ENCODE assay signal across 8 cellular contexts in the genomic region with DNA sequence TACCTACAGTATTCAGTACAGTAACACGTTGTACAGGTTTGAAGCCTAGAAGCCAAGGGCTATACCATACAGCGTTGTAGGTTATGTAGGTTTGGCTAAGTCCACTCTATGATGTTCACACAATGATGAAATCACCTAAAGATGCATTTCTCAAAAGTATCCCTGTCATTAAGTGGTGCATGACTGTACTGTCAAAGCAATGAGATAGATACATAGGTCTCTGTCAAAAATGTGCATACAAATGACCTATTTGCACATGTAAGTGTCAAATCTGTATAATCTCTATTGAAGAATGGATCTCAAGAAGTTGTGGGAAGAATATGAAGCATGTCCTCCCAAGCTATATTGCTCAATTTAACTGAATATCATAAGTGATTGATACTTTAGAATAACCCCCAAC. TPM values are rescaled to one million over a fixed set of nuclear protein-coding genes. Genes with fewer than 3 reads are reported as not detected.
"Had no signal": no experiment of that assay in that cellular context is flagged by ENCODE, and none has a peak within 500 bp of the region (broad histone marks: within the 10 kb centered on the region; RNA-seq: fewer than 3 reads in every experiment).

No MANE protein-coding gene starts in this region.

- H3K27ac ChIP-seq: HL-60 had no signal

- DNase-seq: IMR-90, KBM-7, KG1 had no signal

- ATAC-seq: HepG2, K562 had no signal

- H3K4me3 ChIP-seq: K562 had no signal

RNA-seq across cellular contexts. Expression of a gene that starts 11.9 kb away (rescaled TPM):
- total RNA-seq: HepG2, HT-29, HT1080, IMR-90, K562 had no signal
- polyA plus RNA-seq: HepG2, IMR-90, K562 had no signal
